Comparison of ENCODE assay signal across 2 cellular contexts in genomic region chr13:113057559-113057958, GRCh38.
TF ChIP-seq lines count a peak whose summit lies in the region.

No MANE protein-coding gene starts in this region.

TF ChIP-seq in HEK293, 187 proteins besides CTCF, POLR2A, EP300 and RAD21:
- TF ChIP-seq ZNF423 (tag by site-specific recombination; IDR thresholded peaks at IDR 0.05): peak; percentile 57; the same call in 1 of the 2 replicates

TF ChIP-seq in HepG2, 621 proteins besides CTCF, POLR2A, EP300 and RAD21:
- TF ChIP-seq ZNF446 (CRISPR knock-in tag; IDR thresholded peaks at IDR 0.05): peak; percentile 67; the same call in 1 of the 2 replicates
- TF ChIP-seq ZSCAN21 (CRISPR knock-in tag; IDR thresholded peaks at IDR 0.05; ENCODE audit: borderline replicate concordance): peak; percentile 97
